Comparison of ENCODE assay signal across 8 cellular contexts in the genomic region with DNA sequence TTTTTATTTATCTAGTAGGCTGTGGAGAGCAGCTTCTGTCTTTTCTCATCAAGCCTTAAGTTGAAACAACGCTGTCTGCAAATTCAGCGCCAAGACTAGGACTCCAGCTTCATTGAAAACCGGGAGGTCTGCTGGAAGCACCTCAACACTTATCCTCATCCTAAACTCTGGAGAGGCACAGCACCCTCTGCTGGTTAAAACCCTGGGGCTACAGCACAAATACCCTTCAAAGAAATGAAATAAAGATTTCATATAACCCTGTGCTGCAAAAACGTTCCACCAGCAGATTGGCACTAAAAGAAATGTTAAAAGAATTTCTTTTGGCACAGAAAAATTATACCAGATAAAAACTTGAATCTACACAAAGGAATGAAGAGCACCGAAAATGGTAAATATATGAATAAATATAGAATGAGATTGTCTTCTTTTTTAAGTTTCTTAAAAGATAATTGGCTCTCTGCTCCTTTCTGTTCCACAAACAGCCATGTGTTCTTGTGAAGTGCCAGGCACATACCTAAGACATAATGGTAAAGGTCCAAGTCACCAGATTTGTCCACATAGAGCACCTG.
DNase-seq lines count a peak whose midpoint lies in the region; ATAC-seq and FAIRE-seq lines count a peak whose summit lies in the region.

No MANE protein-coding gene starts in this region.

- H3K36me3 ChIP-seq in small intestine (ENCODE audit: control insufficient read depth in 2 of 2, insufficient read depth in 2 of 2, low read length in 2 of 2), result no peaks in the 10 kb centered on the region

- no peak overlapping the region for H3K4me3 ChIP-seq in small intestine (ENCODE audit: low read depth in 1 of 2, low read length in 2 of 2)

- no peak for FAIRE-seq in small intestine (lab: Jason Lieb, UNC)

- DNase-seq in NCI-H1105 treated with DMSO at 0.1 percent for 48 hours (lab: John Stamatoyannopoulos, UW), result peak; percentile 31
- DNase-seq in NCI-H1105 (lab: John Stamatoyannopoulos, UW), result no peak
- DNase-seq in NOMO-1 (lab: John Stamatoyannopoulos, UW; ENCODE audit: unreplicated experiment in 2 of 2), result peak; percentile 12 to 32
- DNase-seq in activated T-cell treated with anti-CD3 and anti-CD28 coated beads for 4 hours, result peak; percentile 51
- DNase-seq in germinal center (ENCODE audit: low spot score), result peak; percentile 15
- DNase-seq in small intestine, result peak; percentile 40
- no peak for DNase-seq in NCI-H2029 (lab: John Stamatoyannopoulos, UW)

- no peaks in the 10 kb centered on the region for H3K4me1 ChIP-seq in small intestine (ENCODE audit: control insufficient read depth in 2 of 2, insufficient read depth in 1 of 2, low read depth in 1 of 2, low read length in 1 of 2)

- no peaks in the 10 kb centered on the region for H3K9me3 ChIP-seq in small intestine (ENCODE audit: control insufficient read depth, low read depth)

- no peak overlapping the region for H3K27ac ChIP-seq in small intestine (ENCODE audit: low read depth in 1 of 2, low read length in 1 of 2)

- ATAC-seq in GM19395 (IDR thresholded peaks at IDR 0.05; ENCODE audit: unreplicated experiment), result no peak

- H3K27me3 ChIP-seq in small intestine (ENCODE audit: control insufficient read depth in 2 of 2, insufficient read depth in 2 of 2, low read length in 2 of 2), result no peaks in the 10 kb centered on the region

- 38 to 46% (median 43%) methylated on average over 5 of the region's 5 CpGs for WGBS in small intestine, 3 donors

Comparison
In these comparisons a context has a peak if more than half of its experiments do, and no peak if none do; other contexts are left out.
1. DNase-seq: peak in NCI-H1105 treated with DMSO at 0.1 percent for 48 hours (single experiment), NOMO-1 (2 of 2), activated T-cell treated with anti-CD3 and anti-CD28 coated beads for 4 hours (single experiment), germinal center (single experiment) and small intestine (single experiment); none in NCI-H1105 (single experiment) and NCI-H2029 (single experiment).